19 cellular contexts compared by ENCODE assay signal in the genomic region with DNA sequence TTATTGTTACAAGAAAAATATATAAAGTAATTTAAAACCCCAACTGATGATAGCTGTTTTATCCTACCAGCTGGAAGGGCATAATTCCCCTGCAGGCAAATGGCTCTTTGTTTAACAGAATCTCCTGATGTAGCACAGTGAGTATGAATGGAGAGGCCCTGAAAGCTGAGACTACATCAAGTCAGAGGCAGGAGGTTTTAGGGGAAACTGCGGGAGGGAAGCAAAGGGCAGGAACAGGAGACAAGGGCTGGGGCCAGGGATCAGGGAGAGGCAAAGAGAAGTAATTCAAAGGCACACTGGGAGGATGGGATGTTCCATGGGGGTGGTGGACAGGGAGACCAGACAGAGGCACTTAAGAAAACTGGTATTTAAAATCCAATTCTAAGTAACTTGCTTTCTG.
A peak's percentile ranks its signal among the peaks of the same experiment; 100 is the strongest.
DNase-seq lines count a peak whose midpoint lies in the region; ATAC-seq and TF ChIP-seq lines count a peak whose summit lies in the region.
"Had no signal": no experiment of that assay in that cellular context is flagged by ENCODE, and none has a peak within 500 bp of the region (broad histone marks: within the 10 kb centered on the region; RNA-seq: fewer than 3 reads in every experiment).

No MANE protein-coding gene starts in this region.

- H3K9me3 ChIP-seq in BLaER1 (no peaks in the 10 kb centered on the region), psoas muscle (no peaks in the 10 kb centered on the region)
- H3K9me3 ChIP-seq: A549 had no signal

- H3K9me3 Mint-ChIP-seq in WTC11 (peaks cover 4% of the 10 kb centered on the region), nephron progenitor cell (peaks cover 23% of the 10 kb centered on the region)

- H3K9ac ChIP-seq in BLaER1: peak overlapping the region; percentile 93

- H3K27me3 Mint-ChIP-seq in WTC11 (ENCODE audit: low read depth) (peaks cover 3% of the 10 kb centered on the region; the same call in 1 of the 2 replicates), nephron progenitor cell (ENCODE audit: low read depth, poor library complexity) (peaks cover 12% of the 10 kb centered on the region)

- intact Hi-C loops in psoas muscle (cut with DNase I): no loop called here

- no peak overlapping the region for H3K4me3 Mint-ChIP-seq in WTC11
- H3K4me3 Mint-ChIP-seq in nephron progenitor cell: no peak overlapping the region
- H3K4me3 Mint-ChIP-seq: CD14-positive monocyte had no signal

- H3K4me1 Mint-ChIP-seq in WTC11 (peaks cover 18% of the 10 kb centered on the region), nephron progenitor cell (peaks cover 34% of the 10 kb centered on the region)
- H3K4me1 Mint-ChIP-seq: CD14-positive monocyte had no signal

- H3K4me3 ChIP-seq in BLaER1 (no peak overlapping the region), psoas muscle (no peak overlapping the region)
- H3K4me3 ChIP-seq: A549 had no signal

- POLR2A ChIA-PET in WTC11 (lab: Charles Lee): interaction anchor here (0.6 to 1.1 kb wide), 2 partner anchors 10 to 428 kb away, joined by 4 read pairs; no protein-coding TSS in a partner anchor

- WGBS in psoas muscle, 3 donors: 65 to 82% (median 65%) methylated on average over 1 of the region's 1 CpG

- no peaks in the 10 kb centered on the region; the same call in 1 of the 2 replicates for H3K36me3 Mint-ChIP-seq in WTC11
- peaks cover 5% of the 10 kb centered on the region for H3K36me3 Mint-ChIP-seq in nephron progenitor cell (ENCODE audit: low read depth)
- H3K36me3 Mint-ChIP-seq: CD14-positive monocyte had no signal

- H3K36me3 ChIP-seq in BLaER1 (no peaks in the 10 kb centered on the region), psoas muscle (ENCODE audit: insufficient read depth in 1 of 2, low read depth in 1 of 2) (no peaks in the 10 kb centered on the region)

- CTCF ChIA-PET in WTC11 (lab: Charles Lee): interaction anchor here (0.6 to 1.4 kb wide), 6 partner anchors 14 to 212 kb away, joined by 3 to 5 read pairs (median 4); partner anchors contain the start of gene LRFN2

- H3K27ac Mint-ChIP-seq in WTC11 (peak overlapping the region; percentile 28; the same call in 1 of the 2 replicates), nephron progenitor cell (peak overlapping the region; percentile 87)
- H3K27ac Mint-ChIP-seq: CD14-positive monocyte had no signal

- H3K4me1 ChIP-seq in BLaER1 (peaks cover 95% of the 10 kb centered on the region), psoas muscle (no peaks in the 10 kb centered on the region)
- H3K4me1 ChIP-seq: A549 had no signal

- no peaks in the 10 kb centered on the region for H4K20me1 ChIP-seq in BLaER1

- TF ChIP-seq CTCF in WTC11 (IDR thresholded peaks at IDR 0.05): no peak
- TF ChIP-seq CTCF in nephron progenitor cell (IDR thresholded peaks at IDR 0.05): no peak
- TF ChIP-seq CTCF in psoas muscle (IDR thresholded peaks at IDR 0.05): no peak

- no peaks in the 10 kb centered on the region for H3K27me3 ChIP-seq in BLaER1
- no peaks in the 10 kb centered on the region for H3K27me3 ChIP-seq in psoas muscle (ENCODE audit: insufficient read depth in 3 of 3, low read length in 2 of 3)

- peak overlapping the region; percentile 95 for H3K27ac ChIP-seq in BLaER1
- no peak overlapping the region for H3K27ac ChIP-seq in psoas muscle
- H3K27ac ChIP-seq: A549 had no signal

- ATAC-seq in WTC11 (peak; percentile 65), GM21381 (IDR thresholded peaks at IDR 0.05; ENCODE audit: unreplicated experiment) (no peak), psoas muscle (no peak)
- ATAC-seq: A549, SK-N-SH treated with all-trans-retinoic acid at 6 μM for 48 hours had no signal

- peak overlapping the region; percentile 94 for H3K4me2 ChIP-seq in BLaER1
- H3K4me2 ChIP-seq: A549 had no signal

- DNase-seq in NCI-H146 (lab: John Stamatoyannopoulos, UW) (peak; percentile 89), WTC11 (ENCODE audit: low spot score) (no peak), nephron progenitor cell (no peak), psoas muscle (no peak)
- no peak for DNase-seq in stimulated activated CD4-positive, alpha-beta T cell treated with anti-CD3 and anti-CD28 coated beads, Interleukin-4, amount 100 ng/mL, for 4 hours
- DNase-seq: GF-D8; KBM-7; NCI-H1105 treated with DMSO at 0.1 percent for 48 hours; NCI-H2029; NCI-H2227 treated with DMSO at 0.1 percent for 48 hours; NCI-H526; NK-92 treated with Interleukin-12 subunit alpha and Interleukin-12 subunit beta, amount 100 ng/mL, for 24 hours; OCI-M1; SHP77 treated with DMSO at 0.1 percent for 48 hours had no signal

TF ChIP-seq in WTC11, 78 proteins besides CTCF, POLR2A, EP300 and RAD21:
- no peak for TF ChIP-seq AR (CRISPR knock-in tag; IDR thresholded peaks at IDR 0.05)
- peak; percentile 66 for TF ChIP-seq PRDM15 (CRISPR knock-in tag; IDR thresholded peaks at IDR 0.05)
